In genomic region chr19:18896421-18896841, GRCh38 we compare ENCODE assay signal across 8 cellular contexts. TPM values are rescaled to one million over a fixed set of nuclear protein-coding genes. Genes with fewer than 3 reads are reported as not detected.
A peak's percentile ranks its signal among the peaks of the same experiment; 100 is the strongest.
DNase-seq lines count a peak whose midpoint lies in the region; ATAC-seq and TF ChIP-seq lines count a peak whose summit lies in the region.

No MANE protein-coding gene starts in this region.

- no peaks in the 10 kb centered on the region for H3K79me1 ChIP-seq in H9 (ENCODE audit: insufficient read depth, low read depth, low read length, poor library complexity, severe bottlenecking)

- no peak overlapping the region for H4K5ac ChIP-seq in H9 (ENCODE audit: insufficient read length, low read depth, low read length)

- H2BK20ac ChIP-seq in H9 (ENCODE audit: low read depth, low read length, poor library complexity, severe bottlenecking), result no peak overlapping the region

- no peak overlapping the region for H3K27ac Mint-ChIP-seq in H9
- H3K27ac Mint-ChIP-seq in natural killer cell, result no peak overlapping the region

- H3K23ac ChIP-seq in H9 (ENCODE audit: insufficient read length, low read depth, low read length), result no peak overlapping the region

- DNase-seq in AG20443 (ENCODE audit: low spot score) (peak; percentile 58), H9 (no peak), breast epithelium (ENCODE audit: low spot score in 2 of 2) (no peak), natural killer cell (no peak), middle frontal gyrus (ENCODE audit: extremely low spot score, low spot score) (no peak), DMS153 treated with DMSO at 0.1 percent for 48 hours (lab: John Stamatoyannopoulos, UW; ENCODE audit: unreplicated experiment) (no peak)

- H3K4me3 ChIP-seq in breast epithelium, result peak overlapping the region in 2 of 3 donors; percentile 53 to 74

- peaks cover 17% of the 10 kb centered on the region for H3K27me3 Mint-ChIP-seq in H9 (ENCODE audit: low read depth)
- H3K27me3 Mint-ChIP-seq in natural killer cell (ENCODE audit: low read depth in 2 of 2), result peaks cover 7 to 21% of the 10 kb centered on the region in 2 donors

- H3K36me3 Mint-ChIP-seq in H9 (ENCODE audit: insufficient read depth in 1 of 3, low read depth in 3 of 3), result peaks cover 0 to 7% (median 2%) of the 10 kb centered on the region in 3 experiments; a peak in 5 of 7 replicates
- H3K36me3 Mint-ChIP-seq in natural killer cell, result no peaks in the 10 kb centered on the region

- no peaks in the 10 kb centered on the region for H4K20me1 ChIP-seq in H9 (ENCODE audit: control insufficient read depth, insufficient read depth, insufficient read length)

- no peak overlapping the region for H3K18ac ChIP-seq in H9 (ENCODE audit: insufficient read length, low read depth, low read length)

- H3K36me3 ChIP-seq in breast epithelium, result no peaks in the 10 kb centered on the region

- WGBS in H9 (ENCODE audit: extremely low coverage, insufficient read length, low lambda C conversion rate), result no CpG with 5 or more reads among the region's 33 CpGs

- H3K56ac ChIP-seq in H9 (ENCODE audit: insufficient read length, low read depth, low read length), result no peak overlapping the region

- H3K9me3 ChIP-seq in H9 (ENCODE audit: control insufficient read depth, low read depth, low read length), result no peaks in the 10 kb centered on the region
- no peaks in the 10 kb centered on the region for H3K9me3 ChIP-seq in breast epithelium

- H2AFZ ChIP-seq in H9 (ENCODE audit: low read length), result no peak overlapping the region

- no peak overlapping the region for H2BK12ac ChIP-seq in H9 (ENCODE audit: insufficient read length, low read depth, low read length)

- H2BK15ac ChIP-seq in H9 (ENCODE audit: low read depth, low read length), result no peak overlapping the region

- H3K4ac ChIP-seq in H9 (ENCODE audit: low read depth, low read length), result no peak overlapping the region

- H3K27ac ChIP-seq in H9 (ENCODE audit: insufficient read length, low read depth, low read length) (no peak overlapping the region), breast epithelium (no peak overlapping the region)

- H2AK5ac ChIP-seq in H9 (ENCODE audit: insufficient read length, low read length), result no peak overlapping the region

- H3T11ph ChIP-seq in H9 (ENCODE audit: low read length), result no peak overlapping the region

- no peaks in the 10 kb centered on the region for H3K4me1 ChIP-seq in H9 (ENCODE audit: insufficient read depth, low read length)
- peaks cover 8 to 13% of the 10 kb centered on the region in 2 donors for H3K4me1 ChIP-seq in breast epithelium

- peaks cover 7% of the 10 kb centered on the region for H3K23me2 ChIP-seq in H9 (ENCODE audit: insufficient read length, low read depth, low read length, poor library complexity, severe bottlenecking)

- H3K79me2 ChIP-seq in H9 (ENCODE audit: insufficient read depth, low read length), result no peaks in the 10 kb centered on the region

- peak in 1 of 3 donors; percentile 19 for ATAC-seq in natural killer cell
- ATAC-seq in GM21619 (IDR thresholded peaks at IDR 0.05; ENCODE audit: unreplicated experiment), result no peak
- ATAC-seq in GM21381 (IDR thresholded peaks at IDR 0.05; ENCODE audit: unreplicated experiment), result no peak

- TF ChIP-seq CTCF in H9 (conservative IDR thresholded peaks at IDR 0.05) (no peak), breast epithelium (IDR thresholded peaks at IDR 0.05) (no peak), natural killer cell (IDR thresholded peaks at IDR 0.05) (no peak)

- no peak overlapping the region for H3K14ac ChIP-seq in H9 (ENCODE audit: insufficient read depth, low read length)

- H3K4me1 Mint-ChIP-seq in H9 (peaks cover 0 to 10% of the 10 kb centered on the region in 2 experiments; a peak in 1 of 4 replicates), natural killer cell (peaks cover 7 to 13% of the 10 kb centered on the region in 2 donors)

- no peak overlapping the region for H3K9ac ChIP-seq in H9 (ENCODE audit: extremely low read depth, insufficient read length, low read length)

- peak overlapping the region; percentile 10 for H3K4me2 ChIP-seq in H9 (ENCODE audit: insufficient read depth, insufficient read length, low read length)

- H3K27me3 ChIP-seq in H9 (ENCODE audit: insufficient read depth, low read length) (no peaks in the 10 kb centered on the region; the same call in 1 of the 2 replicates), breast epithelium (peaks cover 2 to 10% of the 10 kb centered on the region in 2 donors)

- H4K91ac ChIP-seq in H9 (ENCODE audit: insufficient read length, low read depth, low read length), result no peak overlapping the region

- no peak overlapping the region for H2BK5ac ChIP-seq in H9 (ENCODE audit: insufficient read length, low read length)

- H4K8ac ChIP-seq in H9 (replicated peaks; ENCODE audit: insufficient read length, low read depth, low read length), result no peak overlapping the region

- TF ChIP-seq POLR2A in breast epithelium (IDR thresholded peaks at IDR 0.05), result no peak

- H3K9me3 Mint-ChIP-seq in H9, result no peaks in the 10 kb centered on the region
- no peaks in the 10 kb centered on the region for H3K9me3 Mint-ChIP-seq in natural killer cell

- intact Hi-C loops in breast epithelium (cut with DNase I; ENCODE audit: low total_unique reads), result no loop called here
- intact Hi-C loops in natural killer cell (cut with micrococcal nuclease), result no loop called here

- no peak overlapping the region for H2BK120ac ChIP-seq in H9 (ENCODE audit: low read depth, low read length, poor library complexity, severe bottlenecking)

- peak overlapping the region; percentile 72 to 87 for H3K4me3 Mint-ChIP-seq in H9
- peak overlapping the region; percentile 83 for H3K4me3 Mint-ChIP-seq in natural killer cell

RNA-seq across cellular contexts. Expression of gene CERS1, which starts 0.5 kb away (rescaled TPM):
- total RNA-seq in H9 (2021) (19.3 and 20.3 TPM in 2 replicates), breast epithelium (under 1 TPM in 2 of 3 donors, not detected in 1; 0.29 to 0.66 TPM), natural killer cell (not detected)

RNA-seq across cellular contexts. Expression of gene COPE, which starts 22.8 kb away (rescaled TPM):
- total RNA-seq in H9 (2021) (185 and 198 TPM in 2 replicates), breast epithelium (100 to 1,000 TPM; 144 to 204 (median 190) TPM), natural killer cell (100 to 1,000 TPM; 204 to 228 (median 218) TPM)

RNA-seq across cellular contexts. Expression of gene DDX49, which starts 23.1 kb away (rescaled TPM):
- total RNA-seq in H9 (2021) (52.3 and 52.4 TPM in 2 replicates), breast epithelium (10 to 100 TPM; 34.1 to 44.9 (median 40.2) TPM), natural killer cell (10 to 100 TPM; 59.3 to 66.9 (median 62.9) TPM)

RNA-seq across cellular contexts. Expression of gene HOMER3, which starts 44.6 kb away (rescaled TPM):
- total RNA-seq in H9 (2021) (19.6 and 20.2 TPM in 2 replicates), breast epithelium (10 to 100 TPM; 34.2 to 62.6 (median 56.6) TPM), natural killer cell (1 to 10 TPM in 1 of 3 donors, under 1 TPM in 1, not detected in 1; 0.19 to 4.8 TPM)

Comparison
In these comparisons a context has a peak if more than half of its experiments do, and no peak if none do; other contexts are left out.
1. RNA of gene CERS1, which starts 0.5 kb away (total RNA-seq): 19.3 to 20.3 TPM in H9; 0.29 to 0.66 TPM in breast epithelium and not detected in natural killer cell; every median in the first group is over 10 times any median in the second.